In the genomic region with DNA sequence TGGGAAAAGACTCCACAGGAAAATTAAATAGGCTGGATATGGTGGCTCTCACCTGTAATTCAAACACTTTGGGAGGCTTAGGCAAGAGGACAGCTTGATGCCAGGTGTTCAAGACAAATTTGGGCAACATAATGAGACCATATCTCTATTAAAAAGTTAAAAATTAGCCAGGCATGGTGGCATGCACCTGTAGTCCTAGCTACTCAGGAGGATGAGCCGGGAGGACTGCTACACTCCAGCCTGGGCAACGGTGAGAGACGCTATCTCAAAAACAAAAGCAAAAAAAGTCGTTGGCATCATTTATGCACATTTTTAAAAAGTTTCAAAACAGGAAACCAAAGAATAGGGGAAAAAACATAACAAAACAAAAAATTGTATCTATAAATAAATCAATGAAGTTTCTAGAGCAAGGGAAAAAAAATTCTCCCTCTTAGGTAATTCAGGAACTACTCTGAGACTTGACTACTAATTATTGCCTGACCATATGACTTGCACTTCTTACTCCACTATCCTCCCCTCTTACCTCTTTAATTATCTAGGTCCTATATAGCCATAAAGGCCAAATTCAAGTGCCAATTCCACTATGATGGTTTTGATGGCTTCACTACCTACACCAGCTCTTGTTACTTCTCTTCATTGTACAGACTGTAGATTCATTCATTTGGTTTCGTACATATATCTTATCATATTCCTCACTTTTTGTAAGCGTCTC, we compare ENCODE assay signal across 1 cellular context.
A peak's percentile ranks its signal among the peaks of the same experiment; 100 is the strongest.
TF ChIP-seq lines count a peak whose summit lies in the region.

No MANE protein-coding gene starts in this region.

TF ChIP-seq in GM12878, 131 proteins besides CTCF, POLR2A, EP300 and RAD21:
- TF ChIP-seq JUNB (IDR thresholded peaks at IDR 0.05) = 0 out of 2 replicates have a peak, but pooled peaks have one; percentile 14
- no peak for TF ChIP-seq MTA2 (IDR thresholded peaks at IDR 0.05; ENCODE audit: low read depth)
